ENCODE assay signal across 18 cellular contexts in genomic region chr17:1767358-1767757, GRCh38. TPM values are rescaled to one million over a fixed set of nuclear protein-coding genes. Genes with fewer than 3 reads are reported as not detected.
DNase-seq lines count a peak whose midpoint lies in the region; ATAC-seq and TF ChIP-seq lines count a peak whose summit lies in the region.
"Had no signal": no experiment of that assay in that cellular context is flagged by ENCODE, and none has a peak within 500 bp of the region (broad histone marks: within the 10 kb centered on the region; RNA-seq: fewer than 3 reads in every experiment).

No MANE protein-coding gene starts in this region.

- H3K27me3 ChIP-seq in BLaER1 (no peaks in the 10 kb centered on the region), GM23338 (ENCODE audit: insufficient read depth) (no peaks in the 10 kb centered on the region), prostate gland (replicated peaks; ENCODE audit: insufficient read depth) (no peaks in the 10 kb centered on the region)
- H3K27me3 ChIP-seq: heart right ventricle had no signal

- intact Hi-C loops in prostate gland (cut with DNase I) = no loop called here

- H3K4me1 ChIP-seq in BLaER1 (peaks cover 98% of the 10 kb centered on the region), GM23338 (ENCODE audit: insufficient read depth) (peaks cover 19% of the 10 kb centered on the region), prostate gland (replicated peaks) (no peaks in the 10 kb centered on the region)

- TF ChIP-seq CTCF in GM23338 (conservative IDR thresholded peaks at IDR 0.05; ENCODE audit: low read depth in 2 of 2) (peak; percentile 47), prostate gland (IDR thresholded peaks at IDR 0.05) (no peak)

- H2AFZ ChIP-seq in GM23338 = no peak overlapping the region

- no peaks in the 10 kb centered on the region for H3K79me2 ChIP-seq in GM23338 (replicated peaks; ENCODE audit: insufficient read depth)

- H3K4me2 ChIP-seq in BLaER1 (no peak overlapping the region), GM23338 (no peak overlapping the region)

- DNase-seq in GM23338 (ENCODE audit: low spot score) = no peak
- DNase-seq in caudate nucleus (lab: John Stamatoyannopoulos, UW) = no peak
- no peak for DNase-seq in prostate gland (ENCODE audit: low spot score)
- no peak for DNase-seq in MV-4-11 (lab: John Stamatoyannopoulos, UW)
- DNase-seq in T1000 (lab: John Stamatoyannopoulos, UW) = no peak
- DNase-seq: activated CD8-positive, alpha-beta memory T cell treated with anti-CD3 and anti-CD28 coated beads, Interleukin-2, amount 10 ng/mL, durations not matched to agents 7 days and 5 days; activated gamma-delta T cell; dermis blood vessel endothelial cell; MM.1S; NCI-H2029 treated with DMSO at 0.1 percent for 48 hours; NCI-H526 treated with DMSO at 0.1 percent for 48 hours had no signal

- no peaks in the 10 kb centered on the region for H3K36me3 ChIP-seq in BLaER1
- H3K36me3 ChIP-seq in GM23338 (ENCODE audit: insufficient read depth) = no peaks in the 10 kb centered on the region
- H3K36me3 ChIP-seq in prostate gland = no peaks in the 10 kb centered on the region

- H4K20me1 ChIP-seq in BLaER1 (no peaks in the 10 kb centered on the region), GM23338 (replicated peaks; ENCODE audit: insufficient read depth) (no peaks in the 10 kb centered on the region; the same call in 1 of the 2 replicates)

- peaks cover 26% of the 10 kb centered on the region for H3K4me1 Mint-ChIP-seq in GM23338

- 89% methylated on average over 12 of the region's 12 CpGs for WGBS in prostate gland

- H3K27ac ChIP-seq in BLaER1 = 0 out of 2 replicates have a peak overlapping the region, but pooled peaks have one; percentile 82
- H3K27ac ChIP-seq in GM23338 (ENCODE audit: low read depth) = no peak overlapping the region
- peak overlapping the region; percentile 16 for H3K27ac ChIP-seq in caudate nucleus (ENCODE audit: low read depth, low read length)
- peak overlapping the region; percentile 59 to 82 for H3K27ac ChIP-seq in prostate gland

- no peaks in the 10 kb centered on the region for H3K9me3 Mint-ChIP-seq in GM23338
- H3K9me3 Mint-ChIP-seq: mesothelial cell of epicardium; stimulated activated naive CD8-positive, alpha-beta T cell treated with anti-CD3 and anti-CD28 coated beads, Interleukin-15, Interleukin-2, amounts not matched to agents 100 ng/mL and 50 ng/mL, for 24 hours; WTC11 had no signal

- H3K9ac ChIP-seq in BLaER1 = no peak overlapping the region

- H3K4me3 ChIP-seq in BLaER1 (no peak overlapping the region), GM23338 (no peak overlapping the region), prostate gland (no peak overlapping the region)
- H3K4me3 ChIP-seq: heart right ventricle had no signal

- H3K36me3 Mint-ChIP-seq in GM23338 (ENCODE audit: low read depth) = peaks cover 14% of the 10 kb centered on the region; the same call in 2 of the 3 replicates
- H3K36me3 Mint-ChIP-seq: activated CD8-positive, alpha-beta memory T cell treated with anti-CD3 and anti-CD28 coated beads, Interleukin-2, amount 10 ng/mL, durations not matched to agents 7 days and 5 days; WTC11 had no signal

- H3K9me2 ChIP-seq in GM23338 (ENCODE audit: insufficient read depth) = no peaks in the 10 kb centered on the region

- ATAC-seq in GM23338 (no peak), GM18867 (IDR thresholded peaks at IDR 0.05; ENCODE audit: unreplicated experiment) (no peak), HG02938 (IDR thresholded peaks at IDR 0.05; ENCODE audit: unreplicated experiment) (no peak)
- ATAC-seq: activated CD8-positive, alpha-beta memory T cell treated with anti-CD3 and anti-CD28 coated beads, Interleukin-2, amount 10 ng/mL, durations not matched to agents 7 days and 5 days; heart right ventricle; WTC11 had no signal

- no peak overlapping the region for H3K4me3 Mint-ChIP-seq in GM23338
- H3K4me3 Mint-ChIP-seq: activated CD8-positive, alpha-beta memory T cell treated with anti-CD3 and anti-CD28 coated beads, Interleukin-2, amount 10 ng/mL, durations not matched to agents 7 days and 5 days; mesothelial cell of epicardium; stimulated activated naive CD8-positive, alpha-beta T cell treated with anti-CD3 and anti-CD28 coated beads, Interleukin-15, Interleukin-2, amounts not matched to agents 100 ng/mL and 50 ng/mL, for 24 hours; WTC11 had no signal

- peaks cover 11% of the 10 kb centered on the region for H3K27me3 Mint-ChIP-seq in GM23338 (ENCODE audit: insufficient read depth, low read depth, poor library complexity)
- H3K27me3 Mint-ChIP-seq: stimulated activated naive CD8-positive, alpha-beta T cell treated with anti-CD3 and anti-CD28 coated beads, Interleukin-15, Interleukin-2, amounts not matched to agents 100 ng/mL and 50 ng/mL, for 24 hours had no signal

- no peak for TF ChIP-seq POLR2A in prostate gland (IDR thresholded peaks at IDR 0.05)

- H3F3A ChIP-seq in GM23338 (replicated peaks; ENCODE audit: low read depth) = peaks cover 17% of the 10 kb centered on the region; the same call in 1 of the 2 replicates

- no peak overlapping the region for H3K27ac Mint-ChIP-seq in GM23338
- H3K27ac Mint-ChIP-seq: activated CD8-positive, alpha-beta memory T cell treated with anti-CD3 and anti-CD28 coated beads, Interleukin-2, amount 10 ng/mL, durations not matched to agents 7 days and 5 days; mesothelial cell of epicardium; stimulated activated naive CD8-positive, alpha-beta T cell treated with anti-CD3 and anti-CD28 coated beads, Interleukin-15, Interleukin-2, amounts not matched to agents 100 ng/mL and 50 ng/mL, for 24 hours; WTC11 had no signal

- no peaks in the 10 kb centered on the region for H3K9me3 ChIP-seq in BLaER1
- no peaks in the 10 kb centered on the region for H3K9me3 ChIP-seq in prostate gland
- H3K9me3 ChIP-seq: heart right ventricle had no signal

TF ChIP-seq in GM23338, 12 proteins besides CTCF, POLR2A, EP300 and RAD21 (continues in another document):
- TF ChIP-seq ETS1 (IDR thresholded peaks at IDR 0.05) = no peak

RNA-seq across cellular contexts. Expression of gene SERPINF1, which starts 5.5 kb away (rescaled TPM):
- total RNA-seq in GM23338 (2014; rRNA removed; shearing (Covaris generic)) = 40.7 and 41.4 TPM in 2 replicates
- 22.1 and 24.4 TPM in 2 replicates for polyA plus RNA-seq in GM23338 (2016; fragmentation: Nextera tagmentation; extraction: Ambion mirVana)
- 1,000 to 10,000 TPM in 1 of 2 donors, 100 to 1,000 TPM in 1; 119 to 2,127 TPM for total RNA-seq in prostate gland
- total RNA-seq: dermis blood vessel endothelial cell had no signal

RNA-seq across cellular contexts. Expression of gene SERPINF2, which starts 24.7 kb away (rescaled TPM):
- total RNA-seq in GM23338 (2014; rRNA removed; shearing (Covaris generic)) = 0.47 and 0.66 TPM in 2 replicates
- polyA plus RNA-seq in GM23338 (2016; fragmentation: Nextera tagmentation; extraction: Ambion mirVana) = 1.2 and 1.5 TPM in 2 replicates
- total RNA-seq in prostate gland = 10 to 100 TPM; 30.4 to 56.1 TPM

RNA-seq across cellular contexts. Expression of gene WDR81, which starts 42.9 kb away (rescaled TPM):
- 14.5 and 17.6 TPM in 2 replicates for total RNA-seq in GM23338 (2014; rRNA removed; shearing (Covaris generic))
- polyA plus RNA-seq in GM23338 (2016; fragmentation: Nextera tagmentation; extraction: Ambion mirVana) = 3.5 and 3.7 TPM in 2 replicates
- 10 to 100 TPM; 39.2 to 72.9 TPM for total RNA-seq in prostate gland

RNA-seq across cellular contexts. Expression of gene TLCD2, which starts 57.2 kb away (rescaled TPM):
- 0.58 and 1.4 TPM in 2 replicates for total RNA-seq in GM23338 (2014; rRNA removed; shearing (Covaris generic))
- 0.64 and 0.70 TPM in 2 replicates for polyA plus RNA-seq in GM23338 (2016; fragmentation: Nextera tagmentation; extraction: Ambion mirVana)
- 1 to 10 TPM; 2.3 TPM for total RNA-seq in prostate gland

Comparison
In these comparisons a context has a peak if more than half of its experiments do, and no peak if none do; other contexts are left out.
1. CTCF ChIP-seq: peak in GM23338 (2 of 2); none in prostate gland (0 of 4).
2. RNA of gene SERPINF2, which starts 24.7 kb away (total RNA-seq): 30.4 to 56.1 TPM in prostate gland; 0.47 to 0.66 TPM in GM23338; every median in the first group is over 10 times any median in the second.